Comparison of ENCODE assay signal across 26 cellular contexts in the genomic region with DNA sequence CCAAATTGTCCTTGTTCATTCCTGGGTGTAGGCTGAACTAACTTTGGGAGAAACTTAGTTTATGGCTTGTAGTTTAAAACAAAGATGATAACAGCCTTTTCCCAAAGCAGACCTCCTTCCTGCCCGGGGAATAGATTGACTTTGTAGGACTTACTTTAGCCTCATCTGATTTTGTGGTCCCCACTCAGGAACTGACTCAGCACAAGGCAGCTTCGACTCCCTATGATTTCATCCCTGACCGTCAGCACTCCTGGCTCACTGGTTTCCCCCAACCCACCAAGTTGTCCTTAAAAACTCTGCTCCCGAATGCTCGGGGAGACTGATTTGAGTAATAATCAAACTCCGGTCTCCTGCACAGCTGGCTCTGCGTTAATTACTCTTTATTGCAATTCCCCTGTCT. TPM values are rescaled to one million over a fixed set of nuclear protein-coding genes. Genes with fewer than 3 reads are reported as not detected.
DNase-seq lines count a peak whose midpoint lies in the region; ATAC-seq, FAIRE-seq and TF ChIP-seq lines count a peak whose summit lies in the region.
"Had no signal": no experiment of that assay in that cellular context is flagged by ENCODE, and none has a peak within 500 bp of the region (broad histone marks: within the 10 kb centered on the region; RNA-seq: fewer than 3 reads in every experiment).

No MANE protein-coding gene starts in this region.

- peaks cover 4% of the 10 kb centered on the region for H3K27me3 Mint-ChIP-seq in nephron progenitor cell (ENCODE audit: low read depth, poor library complexity)
- no peaks in the 10 kb centered on the region for H3K27me3 Mint-ChIP-seq in endodermal cell (ENCODE audit: insufficient read depth)
- H3K27me3 Mint-ChIP-seq: dendritic cell treated with granulocyte-macrophage colony-stimulating factor and Interleukin-4, amounts not matched to agents 40 ng/mL and 50 ng/mL, for 4 days; naive thymus-derived CD8-positive, alpha-beta T cell had no signal

- TF ChIP-seq POLR2A in GM12892 (IDR thresholded peaks at IDR 0.05; ENCODE audit: low read depth, low read length): no peak
- no peak for TF ChIP-seq POLR2A in testis (IDR thresholded peaks at IDR 0.05)

- no peak overlapping the region for H3K27ac ChIP-seq in testis
- no peak overlapping the region for H3K27ac ChIP-seq in endodermal cell (ENCODE audit: low read depth, low read length)
- H3K27ac ChIP-seq: heart right ventricle, pancreas had no signal

- H3K27me3 ChIP-seq in testis: no peaks in the 10 kb centered on the region
- no peaks in the 10 kb centered on the region for H3K27me3 ChIP-seq in endodermal cell (ENCODE audit: control insufficient read depth, insufficient read depth, low read length, poor library complexity, severe bottlenecking)
- H3K27me3 ChIP-seq: BE2C, heart right ventricle, pancreas had no signal

- H3K9ac ChIP-seq in endodermal cell (ENCODE audit: extremely low read depth, low read length, poor library complexity, severe bottlenecking): no peak overlapping the region

- H3K27ac Mint-ChIP-seq in nephron progenitor cell: peak overlapping the region; percentile 69
- H3K27ac Mint-ChIP-seq in endodermal cell: no peak overlapping the region
- H3K27ac Mint-ChIP-seq: activated CD8-positive, alpha-beta T cell treated with anti-CD3 and anti-CD28 coated beads, Interleukin-2, amount 10 ng/mL, durations not matched to agents 7 days and 5 days; dendritic cell treated with granulocyte-macrophage colony-stimulating factor and Interleukin-4, amounts not matched to agents 40 ng/mL and 50 ng/mL, for 4 days; naive thymus-derived CD8-positive, alpha-beta T cell had no signal

- H3K4me3 ChIP-seq in cardiac fibroblast (replicated peaks in 1 of 2; ENCODE audit: low read depth in 2 of 2, low read length in 2 of 2): no peak overlapping the region
- no peak overlapping the region for H3K4me3 ChIP-seq in testis
- no peak overlapping the region for H3K4me3 ChIP-seq in endodermal cell (ENCODE audit: low read length)
- H3K4me3 ChIP-seq: heart right ventricle, pancreas had no signal

- DNase-seq in GM12892 (ENCODE audit: insufficient read length) (no peak), RPMI7951 (ENCODE audit: low read depth) (peak; percentile 65), cardiac fibroblast (ENCODE audit: low read depth in 2 of 2) (peak; percentile 51 to 71), nephron progenitor cell (no peak), testis (no peak), endodermal cell (no peak), hippocampal formation (lab: John Stamatoyannopoulos, UW) (no peak)
- DNase-seq: activated CD4-positive, alpha-beta T cell treated with anti-CD3 and anti-CD28 coated beads for 1 hour; activated CD8-positive, alpha-beta T cell treated with anti-CD3 and anti-CD28 coated beads, Interleukin-2, amount 10 ng/mL, durations not matched to agents 7 days and 5 days; activated naive CD4-positive, alpha-beta T cell; activated T-cell treated with anti-CD3 and anti-CD28 coated beads for 4 hours; BE2C; DMS53; heart right ventricle; naive thymus-derived CD8-positive, alpha-beta T cell; NCI-H1048; NCI-H1694 treated with DMSO at 0.1 percent for 48 hours; NCI-H69; pancreas; stimulated activated CD4-positive, alpha-beta T cell treated with anti-CD3 and anti-CD28 coated beads, Interleukin-4, amount 100 ng/mL, for 4 hours; stimulated activated naive CD4-positive, alpha-beta T cell treated with Interleukin-2 at 50 U/mL for 16 hours; SW 1271 had no signal

- no peaks in the 10 kb centered on the region for H3K9me3 ChIP-seq in testis
- H3K9me3 ChIP-seq in endodermal cell (ENCODE audit: control insufficient read depth, low read length): no peaks in the 10 kb centered on the region
- H3K9me3 ChIP-seq: BE2C, heart right ventricle, pancreas had no signal

- H3K4me3 Mint-ChIP-seq in nephron progenitor cell (no peak overlapping the region), endodermal cell (no peak overlapping the region)
- H3K4me3 Mint-ChIP-seq: activated CD8-positive, alpha-beta T cell treated with anti-CD3 and anti-CD28 coated beads, Interleukin-2, amount 10 ng/mL, durations not matched to agents 7 days and 5 days; dendritic cell treated with granulocyte-macrophage colony-stimulating factor and Interleukin-4, amounts not matched to agents 40 ng/mL and 50 ng/mL, for 4 days; naive thymus-derived CD8-positive, alpha-beta T cell had no signal

- no peak for TF ChIP-seq CTCF in cardiac fibroblast (IDR thresholded peaks at IDR 0.05; ENCODE audit: low read depth, low read length)
- no peak for TF ChIP-seq CTCF in nephron progenitor cell (IDR thresholded peaks at IDR 0.05)
- no peak for TF ChIP-seq CTCF in testis (IDR thresholded peaks at IDR 0.05)
- TF ChIP-seq CTCF in endodermal cell (conservative IDR thresholded peaks at IDR 0.05): no peak

- peaks cover 19% of the 10 kb centered on the region for H3K4me1 Mint-ChIP-seq in nephron progenitor cell
- no peaks in the 10 kb centered on the region for H3K4me1 Mint-ChIP-seq in endodermal cell
- H3K4me1 Mint-ChIP-seq: naive thymus-derived CD8-positive, alpha-beta T cell had no signal

- 62 to 77% methylated on average over 7 of the region's 7 CpGs for WGBS in testis, 2 donors
- 89 to 94% methylated on average over 7 of the region's 7 CpGs for WGBS in endodermal cell (ENCODE audit: insufficient coverage in 1 of 2, insufficient read length in 1 of 2), 2 experiments

- peaks cover 6% of the 10 kb centered on the region for H3K4me1 ChIP-seq in testis
- no peaks in the 10 kb centered on the region for H3K4me1 ChIP-seq in endodermal cell (ENCODE audit: control insufficient read depth, insufficient read depth, low read length)
- H3K4me1 ChIP-seq: BE2C, heart right ventricle, pancreas had no signal

- intact Hi-C loops in testis (cut with DNase I; ENCODE audit: low total_unique reads): no loop called here

- H3K36me3 Mint-ChIP-seq in nephron progenitor cell (ENCODE audit: low read depth) (no peaks in the 10 kb centered on the region), endodermal cell (ENCODE audit: low read depth) (no peaks in the 10 kb centered on the region)

- ATAC-seq in HG03045 (IDR thresholded peaks at IDR 0.05; ENCODE audit: unreplicated experiment): no peak
- ATAC-seq: activated CD8-positive, alpha-beta T cell treated with anti-CD3 and anti-CD28 coated beads, Interleukin-2, amount 10 ng/mL, durations not matched to agents 7 days and 5 days; heart right ventricle; naive thymus-derived CD8-positive, alpha-beta T cell; pancreas had no signal

- H3K36me3 ChIP-seq in testis (ENCODE audit: low read depth, missing control alignments): no peaks in the 10 kb centered on the region
- no peaks in the 10 kb centered on the region for H3K36me3 ChIP-seq in endodermal cell (ENCODE audit: control insufficient read depth, insufficient read depth, low read length)
- H3K36me3 ChIP-seq: BE2C, heart right ventricle, pancreas had no signal

- H3K9me3 Mint-ChIP-seq in nephron progenitor cell (no peaks in the 10 kb centered on the region), endodermal cell (no peaks in the 10 kb centered on the region)
- H3K9me3 Mint-ChIP-seq: dendritic cell treated with granulocyte-macrophage colony-stimulating factor and Interleukin-4, amounts not matched to agents 40 ng/mL and 50 ng/mL, for 4 days had no signal

- FAIRE-seq in GM12892 (lab: Jason Lieb, UNC): peak; percentile 21
- FAIRE-seq: endometrium, H54, pancreas had no signal

RNA-seq across cellular contexts. Expression of a gene that starts 40.1 kb away (rescaled TPM):
- 26.3 TPM for polyA plus RNA-seq in GM12892 (2012; ENCODE audit: missing spikeins)
- total RNA-seq in RPMI7951 (2014; rRNA removed; shearing (Covaris generic)): 12.4 and 14.9 TPM in 2 replicates
- 10 to 100 TPM; 72.7 to 76.2 TPM for total RNA-seq in testis
- polyA plus RNA-seq in testis (ENCODE audit: insufficient read depth, low read depth, low replicate concordance): 41.6 TPM
- 10 to 100 TPM; 26.2 to 27.1 TPM for total RNA-seq in endodermal cell
- polyA plus RNA-seq in endodermal cell (2013, experiment 1 of 2): 11.2 TPM
- 11.2 TPM for polyA plus RNA-seq in endodermal cell (2013, experiment 2 of 2)

Comparison
In these comparisons a context has a peak if more than half of its experiments do, and no peak if none do; other contexts are left out.
1. DNase-seq: peak in RPMI7951 (single experiment) and cardiac fibroblast (2 of 2); none in GM12892 (single experiment), nephron progenitor cell (single experiment), testis (single experiment), endodermal cell (single experiment) and hippocampal formation (0 of 2).